1 cellular context compared by ENCODE assay signal in the genomic region with DNA sequence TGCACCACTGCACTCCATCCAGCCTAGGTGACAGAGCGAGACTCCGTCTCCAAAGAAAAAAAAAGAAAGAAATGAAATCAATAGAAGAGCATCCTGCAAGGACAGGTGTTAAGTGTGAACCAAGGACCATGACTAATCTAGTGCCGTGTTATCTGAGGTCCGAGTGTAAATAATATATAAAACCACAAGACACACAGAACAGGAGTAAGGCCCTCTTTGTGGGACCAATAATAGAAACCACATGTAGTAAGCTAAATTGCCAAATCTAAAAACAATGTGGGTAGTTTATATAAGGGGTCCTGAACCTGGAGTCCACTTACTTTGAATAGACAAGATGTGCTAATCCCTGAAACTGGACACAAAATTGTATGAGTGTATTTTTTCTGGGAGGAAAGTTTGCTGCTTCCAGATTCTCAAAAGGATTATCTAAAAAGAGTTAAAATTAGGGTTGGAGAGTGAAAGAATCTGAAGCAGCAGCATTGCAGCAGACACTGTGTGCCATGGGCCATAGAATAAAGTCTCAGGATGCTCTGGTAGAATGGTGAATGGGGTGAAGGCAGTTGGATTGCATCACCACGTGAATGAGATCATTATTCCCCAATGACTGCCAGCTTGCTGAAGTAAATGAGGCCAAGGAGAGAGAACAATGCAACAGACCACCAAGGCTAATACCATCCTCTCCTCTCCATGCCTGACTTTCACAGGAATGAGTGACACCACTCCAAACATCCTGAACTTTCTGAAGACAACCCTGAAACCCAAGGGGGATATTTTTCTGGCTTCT.
TF ChIP-seq lines count a peak whose summit lies in the region.

No MANE protein-coding gene starts in this region.

TF ChIP-seq in HEK293, 187 proteins besides CTCF, POLR2A, EP300 and RAD21 (continued from another document):
- TF ChIP-seq, protein P1, sequence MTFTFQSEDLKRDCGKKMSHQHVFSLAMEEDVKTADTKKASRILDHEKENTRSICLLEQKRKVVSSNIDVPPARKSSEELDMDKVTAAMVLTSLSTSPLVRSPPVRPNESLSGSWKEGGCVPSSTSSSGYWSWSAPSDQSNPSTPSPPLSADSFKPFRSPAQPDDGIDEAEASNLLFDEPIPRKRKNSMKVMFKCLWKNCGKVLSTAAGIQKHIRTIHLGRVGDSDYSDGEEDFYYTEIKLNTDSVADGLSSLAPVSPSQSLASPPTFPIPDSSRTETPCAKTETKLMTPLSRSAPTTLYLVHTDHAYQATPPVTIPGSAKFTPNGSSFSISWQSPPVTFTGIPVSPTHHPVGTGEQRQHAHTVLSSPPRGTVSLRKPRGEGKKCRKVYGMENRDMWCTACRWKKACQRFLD (tag by site-specific recombination; IDR thresholded peaks at IDR 0.05): no peak
- TF ChIP-seq, protein P2, sequence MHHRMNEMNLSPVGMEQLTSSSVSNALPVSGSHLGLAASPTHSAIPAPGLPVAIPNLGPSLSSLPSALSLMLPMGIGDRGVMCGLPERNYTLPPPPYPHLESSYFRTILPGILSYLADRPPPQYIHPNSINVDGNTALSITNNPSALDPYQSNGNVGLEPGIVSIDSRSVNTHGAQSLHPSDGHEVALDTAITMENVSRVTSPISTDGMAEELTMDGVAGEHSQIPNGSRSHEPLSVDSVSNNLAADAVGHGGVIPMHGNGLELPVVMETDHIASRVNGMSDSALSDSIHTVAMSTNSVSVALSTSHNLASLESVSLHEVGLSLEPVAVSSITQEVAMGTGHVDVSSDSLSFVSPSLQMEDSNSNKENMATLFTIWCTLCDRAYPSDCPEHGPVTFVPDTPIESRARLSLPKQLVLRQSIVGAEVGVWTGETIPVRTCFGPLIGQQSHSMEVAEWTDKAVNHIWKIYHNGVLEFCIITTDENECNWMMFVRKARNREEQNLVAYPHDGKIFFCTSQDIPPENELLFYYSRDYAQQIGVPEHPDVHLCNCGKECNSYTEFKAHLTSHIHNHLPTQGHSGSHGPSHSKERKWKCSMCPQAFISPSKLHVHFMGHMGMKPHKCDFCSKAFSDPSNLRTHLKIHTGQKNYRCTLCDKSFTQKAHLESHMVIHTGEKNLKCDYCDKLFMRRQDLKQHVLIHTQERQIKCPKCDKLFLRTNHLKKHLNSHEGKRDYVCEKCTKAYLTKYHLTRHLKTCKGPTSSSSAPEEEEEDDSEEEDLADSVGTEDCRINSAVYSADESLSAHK (tag by site-specific recombination; IDR thresholded peaks at IDR 0.05): peak; percentile 38; the same call in 1 of the 2 replicates
- TF ChIP-seq FEZF1 (tag by site-specific recombination; IDR thresholded peaks at IDR 0.05): peak; percentile 87
- peak; percentile 48; the same call in 1 of the 2 replicates for TF ChIP-seq ZNF843 (tag by site-specific recombination; IDR thresholded peaks at IDR 0.05)
- TF ChIP-seq SETDB1 (IDR thresholded peaks at IDR 0.05; ENCODE audit: insufficient read length, low read length): no peak
- peak; percentile 61; the same call in 1 of the 2 replicates for TF ChIP-seq ZBTB17 (tag by site-specific recombination; IDR thresholded peaks at IDR 0.05)
- no peak for TF ChIP-seq ZNF621 (tag by site-specific recombination; IDR thresholded peaks at IDR 0.05)
- no peak for TF ChIP-seq KLF7 (tag by site-specific recombination; IDR thresholded peaks at IDR 0.05; ENCODE audit: borderline replicate concordance)
- no peak for TF ChIP-seq BCL11A (tag by site-specific recombination; IDR thresholded peaks at IDR 0.05; ENCODE audit: low read depth)
- no peak for TF ChIP-seq ZBTB7A (tag by site-specific recombination; IDR thresholded peaks at IDR 0.05; ENCODE audit: low read depth)
- TF ChIP-seq ZNF175 (tag by site-specific recombination; IDR thresholded peaks at IDR 0.05): no peak
- TF ChIP-seq, protein P3, sequence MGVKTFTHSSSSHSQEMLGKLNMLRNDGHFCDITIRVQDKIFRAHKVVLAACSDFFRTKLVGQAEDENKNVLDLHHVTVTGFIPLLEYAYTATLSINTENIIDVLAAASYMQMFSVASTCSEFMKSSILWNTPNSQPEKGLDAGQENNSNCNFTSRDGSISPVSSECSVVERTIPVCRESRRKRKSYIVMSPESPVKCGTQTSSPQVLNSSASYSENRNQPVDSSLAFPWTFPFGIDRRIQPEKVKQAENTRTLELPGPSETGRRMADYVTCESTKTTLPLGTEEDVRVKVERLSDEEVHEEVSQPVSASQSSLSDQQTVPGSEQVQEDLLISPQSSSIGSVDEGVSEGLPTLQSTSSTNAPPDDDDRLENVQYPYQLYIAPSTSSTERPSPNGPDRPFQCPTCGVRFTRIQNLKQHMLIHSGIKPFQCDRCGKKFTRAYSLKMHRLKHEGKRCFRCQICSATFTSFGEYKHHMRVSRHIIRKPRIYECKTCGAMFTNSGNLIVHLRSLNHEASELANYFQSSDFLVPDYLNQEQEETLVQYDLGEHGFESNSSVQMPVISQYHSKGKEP (tag by site-specific recombination; IDR thresholded peaks at IDR 0.05): peak; percentile 53; the same call in 1 of the 2 replicates
- no peak for TF ChIP-seq KLF16 (tag by site-specific recombination; IDR thresholded peaks at IDR 0.05)
- no peak for TF ChIP-seq ZFP3 (tag by site-specific recombination; IDR thresholded peaks at IDR 0.05; ENCODE audit: low read depth)
- TF ChIP-seq ZNF292 (tag by site-specific recombination; IDR thresholded peaks at IDR 0.05; ENCODE audit: borderline replicate concordance, low read depth): no peak
- no peak for TF ChIP-seq ZNF664 (tag by site-specific recombination; IDR thresholded peaks at IDR 0.05)
- no peak for TF ChIP-seq ZNF501 (tag by site-specific recombination; IDR thresholded peaks at IDR 0.05)
- no peak for TF ChIP-seq ZNF707 (tag by site-specific recombination; IDR thresholded peaks at IDR 0.05)
- TF ChIP-seq, protein P4, sequence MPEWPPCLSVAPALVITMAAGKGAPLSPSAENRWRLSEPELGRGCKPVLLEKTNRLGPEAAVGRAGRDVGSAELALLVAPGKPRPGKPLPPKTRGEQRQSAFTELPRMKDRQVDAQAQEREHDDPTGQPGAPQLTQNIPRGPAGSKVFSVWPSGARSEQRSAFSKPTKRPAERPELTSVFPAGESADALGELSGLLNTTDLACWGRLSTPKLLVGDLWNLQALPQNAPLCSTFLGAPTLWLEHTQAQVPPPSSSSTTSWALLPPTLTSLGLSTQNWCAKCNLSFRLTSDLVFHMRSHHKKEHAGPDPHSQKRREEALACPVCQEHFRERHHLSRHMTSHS (tag by site-specific recombination; IDR thresholded peaks at IDR 0.05): no peak
- no peak for TF ChIP-seq ZNF138 (tag by site-specific recombination; IDR thresholded peaks at IDR 0.05; ENCODE audit: borderline replicate concordance)
- TF ChIP-seq ZNF629 (tag by site-specific recombination; IDR thresholded peaks at IDR 0.05): peak; percentile 85
- TF ChIP-seq ZNF785 (tag by site-specific recombination; IDR thresholded peaks at IDR 0.05): no peak
- no peak for TF ChIP-seq ZNF248 (tag by site-specific recombination; IDR thresholded peaks at IDR 0.05)
- TF ChIP-seq ZBTB8A (tag by site-specific recombination; IDR thresholded peaks at IDR 0.05): no peak
- TF ChIP-seq IKZF3 (tag by site-specific recombination; IDR thresholded peaks at IDR 0.05): peak; percentile 65; the same call in 1 of the 2 replicates
- TF ChIP-seq ZFP37 (tag by site-specific recombination; IDR thresholded peaks at IDR 0.05): peak; percentile 47; the same call in 1 of the 2 replicates
- no peak for TF ChIP-seq ZFHX2 (tag by site-specific recombination; conservative IDR thresholded peaks at IDR 0.05)
- peak; percentile 90 for TF ChIP-seq ZNF10 (tag by site-specific recombination; IDR thresholded peaks at IDR 0.05)
- TF ChIP-seq SCRT1 (tag by site-specific recombination; IDR thresholded peaks at IDR 0.05; ENCODE audit: borderline replicate concordance): no peak
- TF ChIP-seq ZEB2 (tag by site-specific recombination; IDR thresholded peaks at IDR 0.05): peak; percentile 84
- TF ChIP-seq, protein P5, sequence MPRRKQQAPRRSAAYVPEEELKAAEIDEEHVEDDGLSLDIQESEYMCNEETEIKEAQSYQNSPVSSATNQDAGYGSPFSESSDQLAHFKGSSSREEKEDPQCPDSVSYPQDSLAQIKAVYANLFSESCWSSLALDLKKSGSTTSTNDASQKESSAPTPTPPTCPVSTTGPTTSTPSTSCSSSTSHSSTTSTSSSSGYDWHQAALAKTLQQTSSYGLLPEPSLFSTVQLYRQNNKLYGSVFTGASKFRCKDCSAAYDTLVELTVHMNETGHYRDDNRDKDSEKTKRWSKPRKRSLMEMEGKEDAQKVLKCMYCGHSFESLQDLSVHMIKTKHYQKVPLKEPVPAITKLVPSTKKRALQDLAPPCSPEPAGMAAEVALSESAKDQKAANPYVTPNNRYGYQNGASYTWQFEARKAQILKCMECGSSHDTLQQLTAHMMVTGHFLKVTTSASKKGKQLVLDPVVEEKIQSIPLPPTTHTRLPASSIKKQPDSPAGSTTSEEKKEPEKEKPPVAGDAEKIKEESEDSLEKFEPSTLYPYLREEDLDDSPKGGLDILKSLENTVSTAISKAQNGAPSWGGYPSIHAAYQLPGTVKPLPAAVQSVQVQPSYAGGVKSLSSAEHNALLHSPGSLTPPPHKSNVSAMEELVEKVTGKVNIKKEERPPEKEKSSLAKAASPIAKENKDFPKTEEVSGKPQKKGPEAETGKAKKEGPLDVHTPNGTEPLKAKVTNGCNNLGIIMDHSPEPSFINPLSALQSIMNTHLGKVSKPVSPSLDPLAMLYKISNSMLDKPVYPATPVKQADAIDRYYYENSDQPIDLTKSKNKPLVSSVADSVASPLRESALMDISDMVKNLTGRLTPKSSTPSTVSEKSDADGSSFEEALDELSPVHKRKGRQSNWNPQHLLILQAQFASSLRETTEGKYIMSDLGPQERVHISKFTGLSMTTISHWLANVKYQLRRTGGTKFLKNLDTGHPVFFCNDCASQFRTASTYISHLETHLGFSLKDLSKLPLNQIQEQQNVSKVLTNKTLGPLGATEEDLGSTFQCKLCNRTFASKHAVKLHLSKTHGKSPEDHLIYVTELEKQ (tag by site-specific recombination; IDR thresholded peaks at IDR 0.05; ENCODE audit: borderline replicate concordance): peak; percentile 31; the same call in 1 of the 2 replicates
